Comparison of ENCODE assay signal across 31 cellular contexts in genomic region chr20:18778993-18779392, GRCh38. TPM values are rescaled to one million over a fixed set of nuclear protein-coding genes. Genes with fewer than 3 reads are reported as not detected.
"Had no signal": no experiment of that assay in that cellular context is flagged by ENCODE, and none has a peak within 500 bp of the region (broad histone marks: within the 10 kb centered on the region; RNA-seq: fewer than 3 reads in every experiment).

No MANE protein-coding gene starts in this region.

- H3K4me1 Mint-ChIP-seq: activated T-helper 17 cell treated with anti-CD3 and anti-CD28 coated beads, Interleukin-2, amount 50 U/mL, for 72 hours; central memory CD8-positive, alpha-beta T cell; stimulated activated memory B cell treated with anti-CD40 and anti-IgM and Interleukin-4, amounts not matched to agents 10 μg/mL and 1 μg/mL and 100 μg/mL, for 72 hours had no signal

- H3K27me3 Mint-ChIP-seq: activated T-helper 17 cell treated with anti-CD3 and anti-CD28 coated beads, Interleukin-2, amount 50 U/mL, for 72 hours; stimulated activated memory B cell treated with anti-CD40 and anti-IgM and Interleukin-4, amounts not matched to agents 10 μg/mL and 1 μg/mL and 100 μg/mL, for 72 hours had no signal

- FAIRE-seq: colon, endothelial cell of umbilical vein, islet of Langerhans, small intestine, TTC549, urothelium cell line had no signal

- DNase-seq: activated CD4-positive, alpha-beta T cell treated with anti-CD3 and anti-CD28 coated beads for 1 hour; activated CD4-positive, alpha-beta T cell treated with anti-CD3 and anti-CD28 coated beads, Interleukin-2, amount 50 U/mL, for 1 hour; activated T-cell treated with anti-CD3 and anti-CD28 coated beads, Interleukin-2, amount 50 U/mL, for 24 hours; effector memory CD4-positive, alpha-beta T cell; gastrocnemius medialis; hippocampal formation; nephron progenitor cell; occipital lobe; posterior cingulate gyrus; small intestine; stimulated activated CD4-positive, alpha-beta T cell treated with anti-CD3 and anti-CD28 coated beads, Interleukin-2, amount 100 ng/mL, for 24 hours; transverse colon had no signal

- ATAC-seq: activated naive CD4-positive, alpha-beta T cell treated with anti-CD3 and anti-CD28 coated beads, Interleukin-2, amount 50 U/mL, for 72 hours; activated T-helper 17 cell treated with anti-CD3 and anti-CD28 coated beads, Interleukin-2, amount 50 U/mL, for 72 hours; esophagus mucosa; gastrocnemius medialis; sciatic nerve; stimulated activated memory B cell treated with anti-CD40 and anti-IgM and Interleukin-4, amounts not matched to agents 10 μg/mL and 1 μg/mL and 100 μg/mL, for 72 hours had no signal

- H3K4me1 ChIP-seq: ascending aorta, gastrocnemius medialis, transverse colon had no signal

- H3K27me3 ChIP-seq: ascending aorta, gastrocnemius medialis, transverse colon had no signal

- H3K9me3 Mint-ChIP-seq: activated naive CD4-positive, alpha-beta T cell treated with anti-CD3 and anti-CD28 coated beads, Interleukin-2, amount 50 U/mL, for 72 hours; activated T-cell treated with anti-CD3 and anti-CD28 coated beads, Interleukin-2, amount 50 U/mL, for 24 hours; activated T-helper 17 cell treated with anti-CD3 and anti-CD28 coated beads, Interleukin-2, amount 50 U/mL, for 72 hours; central memory CD8-positive, alpha-beta T cell; nephron progenitor cell; stimulated activated memory B cell treated with anti-CD40 and anti-IgM and Interleukin-4, amounts not matched to agents 10 μg/mL and 1 μg/mL and 100 μg/mL, for 72 hours; T-helper 2 cell treated with Interferon-gamma antibody and Interleukin-4, amounts not matched to agents 5 μg/mL and 100 μg/mL, for 36 hours had no signal

- H3K4me3 Mint-ChIP-seq: activated T-cell treated with anti-CD3 and anti-CD28 coated beads, Interleukin-2, amount 50 U/mL, for 24 hours; activated T-helper 17 cell treated with anti-CD3 and anti-CD28 coated beads, Interleukin-2, amount 50 U/mL, for 72 hours; central memory CD8-positive, alpha-beta T cell; nephron progenitor cell; stimulated activated memory B cell treated with anti-CD40 and anti-IgM and Interleukin-4, amounts not matched to agents 10 μg/mL and 1 μg/mL and 100 μg/mL, for 72 hours; T-helper 2 cell treated with Interferon-gamma antibody and Interleukin-4, amounts not matched to agents 5 μg/mL and 100 μg/mL, for 36 hours had no signal

- H3K36me3 ChIP-seq: ascending aorta, gastrocnemius medialis, transverse colon had no signal

- H3K36me3 Mint-ChIP-seq: activated naive CD4-positive, alpha-beta T cell treated with anti-CD3 and anti-CD28 coated beads, Interleukin-2, amount 50 U/mL, for 72 hours; stimulated activated memory B cell treated with anti-CD40 and anti-IgM and Interleukin-4, amounts not matched to agents 10 μg/mL and 1 μg/mL and 100 μg/mL, for 72 hours had no signal

- H3K27ac Mint-ChIP-seq: activated naive CD4-positive, alpha-beta T cell treated with anti-CD3 and anti-CD28 coated beads, Interleukin-2, amount 50 U/mL, for 72 hours; activated T-cell treated with anti-CD3 and anti-CD28 coated beads, Interleukin-2, amount 50 U/mL, for 24 hours; activated T-helper 17 cell treated with anti-CD3 and anti-CD28 coated beads, Interleukin-2, amount 50 U/mL, for 72 hours; nephron progenitor cell; stimulated activated memory B cell treated with anti-CD40 and anti-IgM and Interleukin-4, amounts not matched to agents 10 μg/mL and 1 μg/mL and 100 μg/mL, for 72 hours; T-helper 2 cell treated with Interferon-gamma antibody and Interleukin-4, amounts not matched to agents 5 μg/mL and 100 μg/mL, for 36 hours had no signal

- H3K27ac ChIP-seq: ascending aorta, gastrocnemius medialis, transverse colon had no signal

- H3K4me3 ChIP-seq: ascending aorta, gastrocnemius medialis, transverse colon had no signal

- H3K9me3 ChIP-seq: ascending aorta, gastrocnemius medialis, transverse colon had no signal

RNA-seq across cellular contexts. Expression of gene SCP2D1, which starts 34.6 kb away (rescaled TPM):
- total RNA-seq: activated T-helper 17 cell treated with anti-CD3 and anti-CD28 coated beads, Interleukin-2, amount 50 U/mL, for 72 hours; ascending aorta; dermis microvascular lymphatic vessel endothelial cell; endothelial cell of umbilical vein; esophagus mucosa; gastrocnemius medialis; liver; mononuclear cell; myocyte; occipital lobe; sciatic nerve; temporal lobe; transverse colon had no signal
- polyA plus RNA-seq: adipose tissue, endothelial cell of umbilical vein, liver, small intestine had no signal
